27 cellular contexts compared by ENCODE assay signal in the genomic region with DNA sequence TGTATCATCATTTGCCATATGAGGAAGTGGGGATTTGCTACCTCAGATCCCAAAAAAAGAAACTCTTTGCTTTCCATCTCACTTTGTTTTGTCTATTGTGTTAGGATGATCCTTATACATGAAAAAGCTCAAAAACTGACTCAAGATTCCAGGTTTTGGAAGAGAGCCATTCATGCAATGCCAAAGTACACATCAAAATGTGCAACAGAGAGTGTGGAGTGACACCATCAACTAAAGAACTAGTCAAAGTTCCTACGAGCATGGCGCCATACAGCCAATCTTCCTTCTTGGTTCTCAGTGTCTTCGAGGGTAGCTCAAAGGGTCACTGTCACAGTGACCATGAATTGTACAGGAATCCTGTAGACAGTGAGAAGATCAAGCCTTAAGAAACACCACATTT.
"Had no signal": no experiment of that assay in that cellular context is flagged by ENCODE, and none has a peak within 500 bp of the region (broad histone marks: within the 10 kb centered on the region; RNA-seq: fewer than 3 reads in every experiment).

No MANE protein-coding gene starts in this region.

- H3K36me3 ChIP-seq: left ventricle myocardium inferior, pancreas, prostate gland, stomach, thyroid gland, transverse colon, upper lobe of left lung, vagina had no signal

- H3K9me3 ChIP-seq: pancreas, prostate gland, testis, thyroid gland, vagina had no signal

- H3K4me3 Mint-ChIP-seq: immature natural killer cell; mesothelial cell of epicardium; naive thymus-derived CD4-positive, alpha-beta T cell; natural killer cell treated with Interleukin-12 subunit alpha and Interleukin-12 subunit beta and Interleukin-15 and Interleukin-18, amount 100 ng/mL, for 72 hours; stimulated activated naive B cell treated with anti-CD40 and anti-IgM and Interleukin-4, amounts not matched to agents 10 μg/mL and 1 μg/mL and 100 μg/mL, for 72 hours had no signal

- H3K4me3 ChIP-seq: left ventricle myocardium inferior, lung, pancreas, prostate gland, stomach, testis, thyroid gland, transverse colon, upper lobe of left lung, vagina had no signal

- H3K27ac Mint-ChIP-seq: immature natural killer cell; mesothelial cell of epicardium; naive thymus-derived CD4-positive, alpha-beta T cell; natural killer cell treated with Interleukin-12 subunit alpha and Interleukin-12 subunit beta and Interleukin-15 and Interleukin-18, amount 100 ng/mL, for 72 hours; stimulated activated naive B cell treated with anti-CD40 and anti-IgM and Interleukin-4, amounts not matched to agents 10 μg/mL and 1 μg/mL and 100 μg/mL, for 72 hours had no signal

- H3K27ac ChIP-seq: left ventricle myocardium inferior, pancreas, prostate gland, stomach, testis, thyroid gland, transverse colon, upper lobe of left lung, vagina had no signal

- H3K27me3 ChIP-seq: pancreas, stomach, testis, thyroid gland, transverse colon, upper lobe of left lung, vagina had no signal

- H3K36me3 Mint-ChIP-seq: immature natural killer cell; stimulated activated naive B cell treated with anti-CD40 and anti-IgM and Interleukin-4, amounts not matched to agents 10 μg/mL and 1 μg/mL and 100 μg/mL, for 72 hours had no signal

- DNase-seq: hypothalamus; immature natural killer cell; kidney; left colon; left ventricle myocardium inferior; mesendoderm; naive thymus-derived CD4-positive, alpha-beta T cell; pancreas; posterior cingulate gyrus; retina; right cardiac atrium; small intestine; stimulated activated CD4-positive, alpha-beta T cell treated with anti-CD3 and anti-CD28 coated beads, Interleukin-2, amount 100 ng/mL, for 24 hours; stimulated activated CD4-positive, alpha-beta T cell treated with anti-CD3 and anti-CD28 coated beads, Interleukin-4, amount 100 ng/mL, for 1 hour; stimulated activated naive B cell treated with anti-CD40 and anti-IgM and Interleukin-4, amounts not matched to agents 10 μg/mL and 1 μg/mL and 100 μg/mL, for 72 hours; stimulated activated naive CD8-positive, alpha-beta T cell treated with anti-CD3 and anti-CD28 coated beads, Interleukin-15, Interleukin-2, amounts not matched to agents 100 U/mL and 50 U/mL, for 24 hours; stomach; testis; thyroid gland; transverse colon; upper lobe of left lung had no signal

- ATAC-seq: left colon; naive thymus-derived CD4-positive, alpha-beta T cell; natural killer cell treated with Interleukin-12 subunit alpha and Interleukin-12 subunit beta and Interleukin-15 and Interleukin-18, amount 100 ng/mL, for 72 hours; pancreas; right cardiac atrium; sciatic nerve; stimulated activated naive B cell treated with anti-CD40 and anti-IgM and Interleukin-4, amounts not matched to agents 10 μg/mL and 1 μg/mL and 100 μg/mL, for 72 hours; stimulated activated naive CD8-positive, alpha-beta T cell treated with anti-CD3 and anti-CD28 coated beads, Interleukin-15, Interleukin-2, amounts not matched to agents 100 U/mL and 50 U/mL, for 24 hours had no signal

- H3K4me1 ChIP-seq: left ventricle myocardium inferior, pancreas, prostate gland, stomach, testis, thyroid gland, transverse colon, upper lobe of left lung, vagina had no signal

- H3K27me3 Mint-ChIP-seq: natural killer cell treated with Interleukin-12 subunit alpha and Interleukin-12 subunit beta and Interleukin-15 and Interleukin-18, amount 100 ng/mL, for 72 hours; stimulated activated naive B cell treated with anti-CD40 and anti-IgM and Interleukin-4, amounts not matched to agents 10 μg/mL and 1 μg/mL and 100 μg/mL, for 72 hours had no signal

- H3K4me1 Mint-ChIP-seq: immature natural killer cell; naive thymus-derived CD4-positive, alpha-beta T cell; stimulated activated naive B cell treated with anti-CD40 and anti-IgM and Interleukin-4, amounts not matched to agents 10 μg/mL and 1 μg/mL and 100 μg/mL, for 72 hours had no signal
